ENCODE assay signal across 23 cellular contexts in the genomic region with DNA sequence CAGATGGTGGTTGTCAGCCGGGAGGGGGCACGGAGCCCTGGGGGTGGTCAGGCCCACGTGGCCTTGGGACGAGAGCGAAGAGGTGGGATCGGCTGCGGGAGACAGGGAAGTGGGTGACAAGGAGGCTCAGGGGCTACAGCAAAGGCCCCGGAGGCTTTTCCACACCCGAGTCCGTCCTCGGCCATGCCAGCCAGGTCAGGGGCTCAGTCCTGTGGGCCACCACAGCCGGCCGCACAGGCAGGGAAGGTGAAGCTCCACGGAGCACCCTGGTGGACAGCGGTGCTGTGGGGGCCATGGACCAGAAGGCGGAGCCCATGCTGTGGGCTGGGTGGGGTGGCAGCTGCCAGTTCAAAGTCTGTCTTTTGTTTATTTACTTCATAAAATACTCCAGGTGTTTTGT. TPM values are rescaled to one million over a fixed set of nuclear protein-coding genes. Genes with fewer than 3 reads are reported as not detected.
DNase-seq lines count a peak whose midpoint lies in the region; ATAC-seq, FAIRE-seq and TF ChIP-seq lines count a peak whose summit lies in the region.
"Had no signal": no experiment of that assay in that cellular context is flagged by ENCODE, and none has a peak within 500 bp of the region (broad histone marks: within the 10 kb centered on the region; RNA-seq: fewer than 3 reads in every experiment).

No MANE protein-coding gene starts in this region.

- H3K27ac ChIP-seq in HepG2 (ENCODE audit: extremely low read length, insufficient read depth, low read length): peak overlapping the region; percentile 13
- no peak overlapping the region for H3K27ac ChIP-seq in right lobe of liver
- no peak overlapping the region for H3K27ac ChIP-seq in CD4-positive, alpha-beta memory T cell (ENCODE audit: low read depth, low read length)
- no peak overlapping the region for H3K27ac ChIP-seq in uterus
- H3K27ac ChIP-seq: epithelial cell of prostate, GM23248 had no signal

- H3K27me3 ChIP-seq in HepG2 (ENCODE audit: control insufficient read depth in 1 of 2, insufficient read depth in 2 of 2, low read length in 2 of 2) (no peaks in the 10 kb centered on the region; a peak in 1 of 5 replicates), right lobe of liver (no peaks in the 10 kb centered on the region), uterus (no peaks in the 10 kb centered on the region)
- H3K27me3 ChIP-seq in CD4-positive, alpha-beta memory T cell (ENCODE audit: insufficient read depth, low read length): no peaks in the 10 kb centered on the region
- H3K27me3 ChIP-seq: dorsolateral prefrontal cortex had no signal

- POLR2A ChIA-PET in HepG2 (lab: Yijun Ruan, JAX): interaction anchor here (1.0 to 1.3 kb wide), 2 partner anchors 15 to 58 kb away, joined by 3 read pairs; no protein-coding TSS in a partner anchor
- POLR2A ChIA-PET in CD4-positive, alpha-beta memory T cell (lab: Charles Lee; ENCODE audit: partially characterized antibody): interaction anchor here (1.4 kb wide), 1 partner anchor 25 kb away, joined by 3 read pairs; no protein-coding TSS in a partner anchor

- TF ChIP-seq RAD21 in HepG2 (CRISPR knock-in tag; IDR thresholded peaks at IDR 0.05): 0 out of 2 replicates have a peak, but pooled peaks have one; percentile 22

- TF ChIP-seq EP300 in HepG2 (IDR thresholded peaks at IDR 0.05; ENCODE audit: low read depth in 2 of 2, low read length in 2 of 2) (no peak), HepG2 (CRISPR knock-in tag; IDR thresholded peaks at IDR 0.05; ENCODE audit: borderline replicate concordance) (no peak)

- peak overlapping the region; percentile 74 to 85 for H3K27ac Mint-ChIP-seq in effector memory CD8-positive, alpha-beta T cell
- H3K27ac Mint-ChIP-seq in nephron: peak overlapping the region; percentile 82 to 89 (median 89)
- no peak overlapping the region for H3K27ac Mint-ChIP-seq in CD4-positive, alpha-beta memory T cell
- H3K27ac Mint-ChIP-seq: activated CD8-positive, alpha-beta T cell treated with anti-CD3 and anti-CD28 coated beads for 36 hours; activated naive CD8-positive, alpha-beta T cell treated with anti-CD3 and anti-CD28 coated beads, Interleukin-2, amount 10 ng/mL, durations not matched to agents 7 days and 5 days; activated T-helper 2 cell treated with anti-CD3 and anti-CD28 coated beads, Interferon-gamma antibody, Interleukin-2, Interleukin-4, amounts not matched to agents 10 μg/mL and 5 μg/mL and 100 μg/mL, durations not matched to agents 14 hours and 24 hours and 36 hours; CD8-positive, alpha-beta T cell had no signal

- peak; percentile 30 for DNase-seq in HepG2 (ENCODE audit: low spot score)
- no peak for DNase-seq in right lobe of liver
- DNase-seq in effector memory CD8-positive, alpha-beta T cell: no peak
- no peak for DNase-seq in occipital lobe (lab: John Stamatoyannopoulos, UW)
- DNase-seq in CD4-positive, alpha-beta memory T cell: no peak
- no peak for DNase-seq in uterus
- DNase-seq in NCI-H2196 treated with DMSO at 0.1 percent for 48 hours (lab: John Stamatoyannopoulos, UW; ENCODE audit: unreplicated experiment): no peak
- DNase-seq: activated CD4-positive, alpha-beta T cell treated with anti-CD3 and anti-CD28 coated beads for 1 hour; activated CD8-positive, alpha-beta T cell treated with anti-CD3 and anti-CD28 coated beads for 36 hours; activated naive CD8-positive, alpha-beta T cell treated with anti-CD3 and anti-CD28 coated beads, Interleukin-2, amount 10 ng/mL, durations not matched to agents 7 days and 5 days; CD8-positive, alpha-beta T cell; DMS153; dorsolateral prefrontal cortex; GM23248; head of caudate nucleus; NCI-H1694; OCI-M1; stimulated activated CD4-positive, alpha-beta T cell treated with anti-CD3 and anti-CD28 coated beads, Interleukin-4, amount 100 ng/mL, for 1 hour had no signal

- TF ChIP-seq CTCF in HepG2 (CRISPR knock-in tag; IDR thresholded peaks at IDR 0.05) (peak; percentile 66), right lobe of liver (IDR thresholded peaks at IDR 0.05) (no peak), nephron (IDR thresholded peaks at IDR 0.05; ENCODE audit: unreplicated experiment in 3 of 3) (no peak), uterus (IDR thresholded peaks at IDR 0.05) (no peak)

- H3K9me3 ChIP-seq in HepG2 (ENCODE audit: low read length) (no peaks in the 10 kb centered on the region), right lobe of liver (no peaks in the 10 kb centered on the region), uterus (no peaks in the 10 kb centered on the region)
- H3K9me3 ChIP-seq in CD4-positive, alpha-beta memory T cell (ENCODE audit: control insufficient read depth in 1 of 2, low read length in 2 of 2): no peaks in the 10 kb centered on the region

- no TSS peak for BruUV-seq in HepG2 (replicated peaks; lab: Mats Ljungman, UMichigan)

- no peak for FAIRE-seq in HepG2 (lab: Jason Lieb, UNC)

- ATAC-seq in HepG2: peak; percentile 78
- no peak for ATAC-seq in right lobe of liver
- no peak for ATAC-seq in effector memory CD8-positive, alpha-beta T cell (replicated peaks)
- ATAC-seq: activated CD8-positive, alpha-beta T cell treated with anti-CD3 and anti-CD28 coated beads for 36 hours; CD8-positive, alpha-beta T cell; SK-N-SH treated with all-trans-retinoic acid at 6 μM for 48 hours had no signal

- CTCF ChIA-PET in HepG2 (lab: Yijun Ruan, JAX; ENCODE audit: low intra/inter-chr PET ratio, low total read pairs): no interaction called here
- CTCF ChIA-PET in CD4-positive, alpha-beta memory T cell (lab: Charles Lee; ENCODE audit: partially characterized antibody): no interaction called here

- no peaks in the 10 kb centered on the region for H3K27me3 Mint-ChIP-seq in effector memory CD8-positive, alpha-beta T cell
- H3K27me3 Mint-ChIP-seq in nephron (ENCODE audit: low read depth): no peaks in the 10 kb centered on the region
- no peaks in the 10 kb centered on the region for H3K27me3 Mint-ChIP-seq in CD4-positive, alpha-beta memory T cell
- H3K27me3 Mint-ChIP-seq: activated CD8-positive, alpha-beta T cell treated with anti-CD3 and anti-CD28 coated beads for 36 hours; activated naive CD8-positive, alpha-beta T cell treated with anti-CD3 and anti-CD28 coated beads, Interleukin-2, amount 10 ng/mL, durations not matched to agents 7 days and 5 days had no signal

- H3K4me2 ChIP-seq in HepG2 (ENCODE audit: low read depth, low read length): peak overlapping the region; percentile 29; the same call in 1 of the 2 replicates

- no peak for TF ChIP-seq POLR2A in HepG2 (IDR thresholded peaks at IDR 0.05; ENCODE audit: insufficient read depth in 1 of 2, low read depth in 2 of 2, low read length in 2 of 2)
- TF ChIP-seq POLR2A in right lobe of liver (IDR thresholded peaks at IDR 0.05): no peak
- no peak for TF ChIP-seq POLR2A in uterus (IDR thresholded peaks at IDR 0.05)

- no peak overlapping the region for H2AFZ ChIP-seq in HepG2 (ENCODE audit: low read length)
- H2AFZ ChIP-seq: GM23248 had no signal

- no peak overlapping the region for H3K4me3 Mint-ChIP-seq in effector memory CD8-positive, alpha-beta T cell
- peak overlapping the region in 2 of 3 experiments; percentile 45 to 66 for H3K4me3 Mint-ChIP-seq in nephron
- H3K4me3 Mint-ChIP-seq in CD4-positive, alpha-beta memory T cell: no peak overlapping the region
- H3K4me3 Mint-ChIP-seq: activated CD8-positive, alpha-beta T cell treated with anti-CD3 and anti-CD28 coated beads for 36 hours; activated naive CD8-positive, alpha-beta T cell treated with anti-CD3 and anti-CD28 coated beads, Interleukin-2, amount 10 ng/mL, durations not matched to agents 7 days and 5 days; CD8-positive, alpha-beta T cell had no signal

- H3K9ac ChIP-seq in HepG2 (ENCODE audit: insufficient read depth, low read depth, low read length): no peak overlapping the region
- H3K9ac ChIP-seq: GM23248 had no signal

- H3K36me3 ChIP-seq in HepG2 (replicated peaks in 1 of 2; ENCODE audit: control insufficient read depth in 1 of 2, insufficient read depth in 2 of 2, low read length in 2 of 2): peaks cover 4 to 6% of the 10 kb centered on the region in 2 experiments; a peak in 2 of 5 replicates
- no peaks in the 10 kb centered on the region for H3K36me3 ChIP-seq in right lobe of liver
- H3K36me3 ChIP-seq in CD4-positive, alpha-beta memory T cell (ENCODE audit: insufficient read depth, low read length): no peaks in the 10 kb centered on the region
- no peaks in the 10 kb centered on the region for H3K36me3 ChIP-seq in uterus

- peaks cover 33 to 34% of the 10 kb centered on the region in 2 donors for H3K4me1 Mint-ChIP-seq in effector memory CD8-positive, alpha-beta T cell (ENCODE audit: low read depth in 2 of 2)
- H3K4me1 Mint-ChIP-seq in nephron: peaks cover 64% of the 10 kb centered on the region
- peaks cover 4 to 28% (median 16%) of the 10 kb centered on the region in 4 donors for H3K4me1 Mint-ChIP-seq in CD4-positive, alpha-beta memory T cell

- H3K79me2 ChIP-seq in HepG2 (ENCODE audit: insufficient read depth, low read length): peaks cover 45% of the 10 kb centered on the region

- H4K20me1 ChIP-seq in HepG2 (ENCODE audit: insufficient read depth, low read length): peaks cover 27% of the 10 kb centered on the region; the same call in 1 of the 2 replicates

- peaks cover 24% of the 10 kb centered on the region for H3K36me3 Mint-ChIP-seq in effector memory CD8-positive, alpha-beta T cell (ENCODE audit: insufficient read depth)
- peaks cover 63% of the 10 kb centered on the region for H3K36me3 Mint-ChIP-seq in nephron (ENCODE audit: low read depth)
- peaks cover 10 to 11% of the 10 kb centered on the region in 2 donors for H3K36me3 Mint-ChIP-seq in CD4-positive, alpha-beta memory T cell

- peaks cover 17% of the 10 kb centered on the region for H3K4me1 ChIP-seq in HepG2 (ENCODE audit: insufficient read depth, low read length)
- no peaks in the 10 kb centered on the region for H3K4me1 ChIP-seq in right lobe of liver
- no peaks in the 10 kb centered on the region for H3K4me1 ChIP-seq in CD4-positive, alpha-beta memory T cell (ENCODE audit: insufficient read depth, low read length)
- peaks cover 0 to 9% of the 10 kb centered on the region in 2 donors for H3K4me1 ChIP-seq in uterus

- H3K4me3 ChIP-seq in HepG2 (replicated peaks in 1 of 3; ENCODE audit: insufficient read depth in 1 of 3, low read depth in 2 of 3, low read length in 3 of 3): no peak overlapping the region
- H3K4me3 ChIP-seq in right lobe of liver: no peak overlapping the region
- H3K4me3 ChIP-seq in CD4-positive, alpha-beta memory T cell (ENCODE audit: low read length in 2 of 2): no peak overlapping the region
- H3K4me3 ChIP-seq in uterus: no peak overlapping the region
- H3K4me3 ChIP-seq: dorsolateral prefrontal cortex, GM23248 had no signal

- in situ Hi-C loops in HepG2 (cut with HindIII; ENCODE audit: extremely low pct_ligation_motif_present, low pct_unique_long_range_greater_than_20kb): no loop called here

- 87% methylated on average over 7 of the region's 16 CpGs for WGBS in HepG2 (ENCODE audit: low lambda C conversion rate)
- WGBS in right lobe of liver (ENCODE audit: insufficient coverage, low coverage, low lambda C conversion rate, missing lambda C conversion rate): no CpG with 5 or more reads among the region's 16 CpGs

- H3K9me3 Mint-ChIP-seq in effector memory CD8-positive, alpha-beta T cell: no peaks in the 10 kb centered on the region
- no peaks in the 10 kb centered on the region for H3K9me3 Mint-ChIP-seq in nephron
- no peaks in the 10 kb centered on the region for H3K9me3 Mint-ChIP-seq in CD4-positive, alpha-beta memory T cell
- H3K9me3 Mint-ChIP-seq: activated CD8-positive, alpha-beta T cell treated with anti-CD3 and anti-CD28 coated beads for 36 hours; activated naive CD8-positive, alpha-beta T cell treated with anti-CD3 and anti-CD28 coated beads, Interleukin-2, amount 10 ng/mL, durations not matched to agents 7 days and 5 days; activated T-helper 2 cell treated with anti-CD3 and anti-CD28 coated beads, Interferon-gamma antibody, Interleukin-2, Interleukin-4, amounts not matched to agents 10 μg/mL and 5 μg/mL and 100 μg/mL, durations not matched to agents 14 hours and 24 hours and 36 hours; CD8-positive, alpha-beta T cell had no signal

- intact Hi-C loops in HepG2 (cut with micrococcal nuclease; ENCODE audit: unreplicated experiment): loop anchor here (5.0 kb wide), 1 partner anchor 37 kb away; a partner anchor contains a TSS
- intact Hi-C loops in right lobe of liver (cut with DNase I): no loop called here
- intact Hi-C loops in CD4-positive, alpha-beta memory T cell (cut with micrococcal nuclease): no loop called here
- intact Hi-C loops in uterus (cut with DNase I; ENCODE audit: low total_unique reads): no loop called here

RNA-seq across cellular contexts. Expression of a gene that starts 18.5 kb away (rescaled TPM):
- 24.2 and 28.6 TPM in 2 replicates for total RNA-seq in HepG2 (2016; rRNA removed; fragmentation: Illumina TruSeq; extraction: Trizol)
- 16.2 and 16.7 TPM in 2 replicates for total RNA-seq in HepG2 (2016; cell fraction: cytosol; rRNA removed; fragmentation: Illumina TruSeq; extraction: Trizol; ENCODE audit: low read depth)
- total RNA-seq in HepG2 (2016; cell fraction: insoluble cytoplasmic fraction; rRNA removed; fragmentation: Illumina TruSeq; extraction: Trizol): 22.5 and 27.7 TPM in 2 replicates
- total RNA-seq in HepG2 (2016; cell fraction: membrane; rRNA removed; fragmentation: Illumina TruSeq; extraction: Trizol): 36.9 and 38.9 TPM in 2 replicates
- 40.6 and 42.6 TPM in 2 replicates for total RNA-seq in HepG2 (2016; cell fraction: nucleus; rRNA removed; fragmentation: Illumina TruSeq; extraction: Trizol)
- polyA plus RNA-seq in HepG2 (2011; rRNA removed): 66.2 and 80.8 TPM in 2 replicates
- 32.3 and 37.9 TPM in 2 replicates for polyA plus RNA-seq in HepG2 (2011; cell fraction: cytosol; rRNA removed)
- polyA plus RNA-seq in HepG2 (2011; cell fraction: nucleus; rRNA removed): 406 and 428 TPM in 2 replicates
- polyA plus RNA-seq in HepG2 (2012): 37.8 and 47.7 TPM in 2 replicates
- polyA plus RNA-seq in HepG2 (2016; cell fraction: cytosol; fragmentation: Illumina TruSeq; extraction: Trizol; ENCODE audit: low read depth): 13.4 and 15.5 TPM in 2 replicates
- polyA plus RNA-seq in HepG2 (2016; cell fraction: insoluble cytoplasmic fraction; fragmentation: Illumina TruSeq; extraction: Trizol; ENCODE audit: low read depth): 20.0 and 26.4 TPM in 2 replicates
- 26.7 and 30.4 TPM in 2 replicates for polyA plus RNA-seq in HepG2 (2016; cell fraction: membrane; fragmentation: Illumina TruSeq; extraction: Trizol; ENCODE audit: low read depth)
- polyA plus RNA-seq in HepG2 (2016; cell fraction: nucleus; fragmentation: Illumina TruSeq; extraction: Trizol; ENCODE audit: insufficient read depth, low read depth): 92.0 and 96.8 TPM in 2 replicates
- polyA minus RNA-seq in HepG2 (2011; rRNA and poly(A)+ RNA removed; ENCODE audit: low replicate concordance): 38.9 and 82.6 TPM in 2 replicates
- 18.1 and 23.5 TPM in 2 replicates for polyA minus RNA-seq in HepG2 (2011; cell fraction: cytosol; rRNA and poly(A)+ RNA removed)
- polyA minus RNA-seq in HepG2 (2011; cell fraction: nucleus; rRNA and poly(A)+ RNA removed): 119 and 121 TPM in 2 replicates
- total RNA-seq in right lobe of liver: 10 to 100 TPM; 13.0 to 23.5 (median 14.7) TPM
- 82.7 TPM for total RNA-seq in occipital lobe
- total RNA-seq in CD4-positive, alpha-beta memory T cell: 10 to 100 TPM; 66.1 to 73.8 TPM
- 1 to 10 TPM; 2.9 to 5.0 TPM for polyA plus RNA-seq in CD4-positive, alpha-beta memory T cell
- 10 to 100 TPM; 17.7 to 80.6 (median 53.4) TPM for total RNA-seq in uterus

RNA-seq across cellular contexts. Expression of a gene that starts 35.2 kb away (rescaled TPM):
- total RNA-seq in HepG2 (2016; rRNA removed; fragmentation: Illumina TruSeq; extraction: Trizol) (0.07 TPM in 1 of 2 replicates, not detected in the other), right lobe of liver (1 to 10 TPM; 2.9 to 9.0 (median 5.2) TPM), occipital lobe (0.62 TPM), uterus (10 to 100 TPM in 1 of 4 donors, 1 to 10 TPM in 3; 1.2 to 12.6 (median 2.8) TPM)
- not detected in 2 replicates for total RNA-seq in HepG2 (2016; cell fraction: cytosol; rRNA removed; fragmentation: Illumina TruSeq; extraction: Trizol; ENCODE audit: low read depth)
- 0.09 TPM in 1 of 2 replicates, not detected in the other for total RNA-seq in HepG2 (2016; cell fraction: insoluble cytoplasmic fraction; rRNA removed; fragmentation: Illumina TruSeq; extraction: Trizol)
- total RNA-seq in HepG2 (2016; cell fraction: membrane; rRNA removed; fragmentation: Illumina TruSeq; extraction: Trizol): not detected in 2 replicates
- total RNA-seq in HepG2 (2016; cell fraction: nucleus; rRNA removed; fragmentation: Illumina TruSeq; extraction: Trizol): 0.62 TPM in 1 of 2 replicates, not detected in the other
- 0.17 and 0.22 TPM in 2 replicates for polyA plus RNA-seq in HepG2 (2011; rRNA removed)
- 0.10 and 0.16 TPM in 2 replicates for polyA plus RNA-seq in HepG2 (2011; cell fraction: cytosol; rRNA removed)
- 1.9 and 2.5 TPM in 2 replicates for polyA plus RNA-seq in HepG2 (2011; cell fraction: nucleus; rRNA removed)
- 0.21 and 0.29 TPM in 2 replicates for polyA plus RNA-seq in HepG2 (2012)
- polyA plus RNA-seq in HepG2 (2016; cell fraction: cytosol; fragmentation: Illumina TruSeq; extraction: Trizol; ENCODE audit: low read depth): 0.07 TPM in 1 of 2 replicates, not detected in the other
- polyA plus RNA-seq in HepG2 (2016; cell fraction: insoluble cytoplasmic fraction; fragmentation: Illumina TruSeq; extraction: Trizol; ENCODE audit: low read depth): not detected in 2 replicates
- polyA plus RNA-seq in HepG2 (2016; cell fraction: membrane; fragmentation: Illumina TruSeq; extraction: Trizol; ENCODE audit: low read depth): not detected in 2 replicates
- polyA plus RNA-seq in HepG2 (2016; cell fraction: nucleus; fragmentation: Illumina TruSeq; extraction: Trizol; ENCODE audit: insufficient read depth, low read depth): 0.53 TPM in 1 of 2 replicates, not detected in the other
- 0.12 TPM in 1 of 2 replicates, not detected in the other for polyA minus RNA-seq in HepG2 (2011; rRNA and poly(A)+ RNA removed; ENCODE audit: low replicate concordance)
- not detected in 2 replicates for polyA minus RNA-seq in HepG2 (2011; cell fraction: cytosol; rRNA and poly(A)+ RNA removed)
- polyA minus RNA-seq in HepG2 (2011; cell fraction: nucleus; rRNA and poly(A)+ RNA removed): 0.25 and 0.26 TPM in 2 replicates
- 1 to 10 TPM; 1.0 to 1.7 TPM for total RNA-seq in CD4-positive, alpha-beta memory T cell
- not detected for polyA plus RNA-seq in CD4-positive, alpha-beta memory T cell
- total RNA-seq: NCI-H460 had no signal

RNA-seq across cellular contexts. Expression of a gene that starts 49.8 kb away (rescaled TPM):
- total RNA-seq in HepG2 (2016; rRNA removed; fragmentation: Illumina TruSeq; extraction: Trizol) (11.0 and 16.0 TPM in 2 replicates), right lobe of liver (1 to 10 TPM; 6.9 to 9.2 (median 8.4) TPM), occipital lobe (4.2 TPM), uterus (1 to 10 TPM in 2 of 4 donors, not detected in 2; 4.6 to 9.9 TPM)
- total RNA-seq in HepG2 (2016; cell fraction: cytosol; rRNA removed; fragmentation: Illumina TruSeq; extraction: Trizol; ENCODE audit: low read depth): 6.7 and 8.0 TPM in 2 replicates
- total RNA-seq in HepG2 (2016; cell fraction: insoluble cytoplasmic fraction; rRNA removed; fragmentation: Illumina TruSeq; extraction: Trizol): 10.1 and 16.2 TPM in 2 replicates
- total RNA-seq in HepG2 (2016; cell fraction: membrane; rRNA removed; fragmentation: Illumina TruSeq; extraction: Trizol): 7.6 and 8.2 TPM in 2 replicates
- 15.9 and 16.6 TPM in 2 replicates for total RNA-seq in HepG2 (2016; cell fraction: nucleus; rRNA removed; fragmentation: Illumina TruSeq; extraction: Trizol)
- polyA plus RNA-seq in HepG2 (2011; rRNA removed): 6.5 and 11.5 TPM in 2 replicates
- 4.1 and 4.4 TPM in 2 replicates for polyA plus RNA-seq in HepG2 (2011; cell fraction: cytosol; rRNA removed)
- 40.0 and 46.9 TPM in 2 replicates for polyA plus RNA-seq in HepG2 (2011; cell fraction: nucleus; rRNA removed)
- 7.4 and 8.9 TPM in 2 replicates for polyA plus RNA-seq in HepG2 (2012)
- polyA plus RNA-seq in HepG2 (2016; cell fraction: cytosol; fragmentation: Illumina TruSeq; extraction: Trizol; ENCODE audit: low read depth): 4.4 and 5.5 TPM in 2 replicates
- polyA plus RNA-seq in HepG2 (2016; cell fraction: insoluble cytoplasmic fraction; fragmentation: Illumina TruSeq; extraction: Trizol; ENCODE audit: low read depth): 8.5 and 12.2 TPM in 2 replicates
- 4.9 and 6.3 TPM in 2 replicates for polyA plus RNA-seq in HepG2 (2016; cell fraction: membrane; fragmentation: Illumina TruSeq; extraction: Trizol; ENCODE audit: low read depth)
- polyA plus RNA-seq in HepG2 (2016; cell fraction: nucleus; fragmentation: Illumina TruSeq; extraction: Trizol; ENCODE audit: insufficient read depth, low read depth): 33.7 and 41.8 TPM in 2 replicates
- polyA minus RNA-seq in HepG2 (2011; rRNA and poly(A)+ RNA removed; ENCODE audit: low replicate concordance): 3.4 and 4.4 TPM in 2 replicates
- polyA minus RNA-seq in HepG2 (2011; cell fraction: cytosol; rRNA and poly(A)+ RNA removed): 1.4 TPM in 1 of 2 replicates, not detected in the other
- 11.8 and 15.5 TPM in 2 replicates for polyA minus RNA-seq in HepG2 (2011; cell fraction: nucleus; rRNA and poly(A)+ RNA removed)
- total RNA-seq in CD4-positive, alpha-beta memory T cell: 10 to 100 TPM; 12.1 to 15.4 TPM
- polyA plus RNA-seq in CD4-positive, alpha-beta memory T cell: 1 to 10 TPM; 2.1 to 3.2 TPM

RNA-seq across cellular contexts. Expression of a gene that starts 50.1 kb away (rescaled TPM):
- 753 and 1,048 TPM in 2 replicates for total RNA-seq in HepG2 (2016; rRNA removed; fragmentation: Illumina TruSeq; extraction: Trizol)
- 458 and 593 TPM in 2 replicates for total RNA-seq in HepG2 (2016; cell fraction: cytosol; rRNA removed; fragmentation: Illumina TruSeq; extraction: Trizol; ENCODE audit: low read depth)
- 792 and 1,109 TPM in 2 replicates for total RNA-seq in HepG2 (2016; cell fraction: insoluble cytoplasmic fraction; rRNA removed; fragmentation: Illumina TruSeq; extraction: Trizol)
- total RNA-seq in HepG2 (2016; cell fraction: membrane; rRNA removed; fragmentation: Illumina TruSeq; extraction: Trizol): 613 and 660 TPM in 2 replicates
- 219 and 249 TPM in 2 replicates for total RNA-seq in HepG2 (2016; cell fraction: nucleus; rRNA removed; fragmentation: Illumina TruSeq; extraction: Trizol)
- polyA plus RNA-seq in HepG2 (2011; rRNA removed): 301 and 305 TPM in 2 replicates
- 507 and 666 TPM in 2 replicates for polyA plus RNA-seq in HepG2 (2011; cell fraction: cytosol; rRNA removed)
- polyA plus RNA-seq in HepG2 (2011; cell fraction: nucleus; rRNA removed): 133 and 152 TPM in 2 replicates
- 451 and 767 TPM in 2 replicates for polyA plus RNA-seq in HepG2 (2012)
- polyA plus RNA-seq in HepG2 (2016; cell fraction: cytosol; fragmentation: Illumina TruSeq; extraction: Trizol; ENCODE audit: low read depth): 482 and 603 TPM in 2 replicates
- polyA plus RNA-seq in HepG2 (2016; cell fraction: insoluble cytoplasmic fraction; fragmentation: Illumina TruSeq; extraction: Trizol; ENCODE audit: low read depth): 926 and 995 TPM in 2 replicates
- 496 and 594 TPM in 2 replicates for polyA plus RNA-seq in HepG2 (2016; cell fraction: membrane; fragmentation: Illumina TruSeq; extraction: Trizol; ENCODE audit: low read depth)
- 426 and 431 TPM in 2 replicates for polyA plus RNA-seq in HepG2 (2016; cell fraction: nucleus; fragmentation: Illumina TruSeq; extraction: Trizol; ENCODE audit: insufficient read depth, low read depth)
- polyA minus RNA-seq in HepG2 (2011; rRNA and poly(A)+ RNA removed; ENCODE audit: low replicate concordance): 68.8 and 71.4 TPM in 2 replicates
- polyA minus RNA-seq in HepG2 (2011; cell fraction: cytosol; rRNA and poly(A)+ RNA removed): 62.0 and 63.6 TPM in 2 replicates
- 23.6 and 38.7 TPM in 2 replicates for polyA minus RNA-seq in HepG2 (2011; cell fraction: nucleus; rRNA and poly(A)+ RNA removed)
- total RNA-seq in right lobe of liver: 100 to 1,000 TPM in 4 of 6 experiments, 10 to 100 TPM in 2; 78.2 to 225 (median 162) TPM
- 62.2 TPM for total RNA-seq in occipital lobe
- total RNA-seq in CD4-positive, alpha-beta memory T cell: 100 to 1,000 TPM; 137 to 152 TPM
- polyA plus RNA-seq in CD4-positive, alpha-beta memory T cell: 100 to 1,000 TPM; 419 to 542 TPM
- total RNA-seq in uterus: 100 to 1,000 TPM in 1 of 4 donors, 10 to 100 TPM in 3; 24.1 to 168 (median 64.2) TPM

Comparison
In these comparisons a context has a peak if more than half of its experiments do, and no peak if none do; other contexts are left out.
1. H3K27ac Mint-ChIP-seq: peak in effector memory CD8-positive, alpha-beta T cell (2 of 2) and nephron (3 of 3); none in CD4-positive, alpha-beta memory T cell (0 of 7).
2. H3K4me3 Mint-ChIP-seq: peak in nephron (2 of 3); none in effector memory CD8-positive, alpha-beta T cell (0 of 2) and CD4-positive, alpha-beta memory T cell (0 of 8).